1 cellular context compared by ENCODE assay signal in the genomic region with DNA sequence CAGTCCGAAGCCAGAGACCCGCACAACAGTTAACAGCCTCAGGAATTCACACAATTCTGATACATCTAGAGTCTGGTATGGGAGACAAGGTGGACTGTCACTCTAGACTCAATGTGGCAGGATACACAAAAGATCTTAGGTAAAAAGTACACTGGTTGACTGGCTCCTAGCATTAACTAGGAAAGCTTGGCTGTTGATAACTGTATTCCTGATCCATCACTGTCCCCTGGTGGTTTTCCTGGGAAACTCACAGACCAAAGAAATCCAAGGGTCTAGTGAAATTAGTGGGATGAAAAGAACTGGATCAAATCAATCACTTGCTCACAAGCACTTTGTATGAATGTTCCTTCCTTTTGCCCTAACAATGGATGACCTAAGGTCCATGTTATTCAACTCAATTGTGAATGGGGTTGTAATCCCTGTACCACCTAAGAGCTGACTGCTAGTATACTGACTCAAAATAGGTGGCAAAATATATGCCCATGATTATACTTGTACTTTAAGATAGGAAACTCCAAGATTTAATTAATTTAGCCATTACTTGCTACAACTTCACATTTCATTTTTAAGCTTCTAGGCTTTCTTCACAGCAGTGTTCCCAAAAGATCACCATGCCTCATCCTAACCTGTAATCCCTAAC.
TF ChIP-seq lines count a peak whose summit lies in the region.

No MANE protein-coding gene starts in this region.

TF ChIP-seq in H1, 55 proteins besides CTCF, POLR2A, EP300 and RAD21:
- TF ChIP-seq FOSL1 (IDR thresholded peaks at IDR 0.05; ENCODE audit: insufficient read depth, low read depth, low read length) (no peak), SIN3A (conservative IDR thresholded peaks at IDR 0.05 in 1 of 2, IDR thresholded peaks at IDR 0.05 in 1 of 2; ENCODE audit: low read depth in 1 of 2, low read length in 2 of 2) (0 out of 4 replicates have a peak, but pooled peaks of 1 of the 2 experiments have one; percentile 56)
TF ChIP-seq in H1: peak in this region for 1.
